38 cellular contexts compared by ENCODE assay signal in genomic region chr11:46680164-46680760, GRCh38. TPM values are rescaled to one million over a fixed set of nuclear protein-coding genes. Genes with fewer than 3 reads are reported as not detected.
"Had no signal": no experiment of that assay in that cellular context is flagged by ENCODE, and none has a peak within 500 bp of the region (broad histone marks: within the 10 kb centered on the region; RNA-seq: fewer than 3 reads in every experiment).

No MANE protein-coding gene starts in this region.

- ATAC-seq: body of pancreas; esophagus mucosa; heart left ventricle; left lobe of liver; mucosa of descending colon; natural killer cell treated with Interleukin-12 subunit alpha and Interleukin-12 subunit beta and Interleukin-15 and Interleukin-18, amount 100 ng/mL, for 72 hours; pancreas; psoas muscle; SK-N-SH treated with all-trans-retinoic acid at 6 μM for 48 hours had no signal

- H3K9me3 ChIP-seq: adrenal gland, body of pancreas, heart left ventricle, mucosa of descending colon, pancreas, psoas muscle, tibial nerve had no signal

- H3K4me2 ChIP-seq: smooth muscle cell had no signal

- H3K27me3 Mint-ChIP-seq: activated CD4-positive, alpha-beta memory T cell treated with anti-CD3 and anti-CD28 coated beads for 36 hours; activated naive CD8-positive, alpha-beta T cell treated with anti-CD3 and anti-CD28 coated beads for 36 hours; natural killer cell treated with Interleukin-12 subunit alpha and Interleukin-12 subunit beta and Interleukin-15 and Interleukin-18, amount 100 ng/mL, for 72 hours had no signal

- H3K9me3 Mint-ChIP-seq: activated CD4-positive, alpha-beta memory T cell treated with anti-CD3 and anti-CD28 coated beads for 36 hours; activated naive CD4-positive, alpha-beta T cell treated with anti-CD3 and anti-CD28 coated beads for 36 hours; activated naive CD8-positive, alpha-beta T cell treated with anti-CD3 and anti-CD28 coated beads for 36 hours; activated T-helper 1 cell treated with anti-CD3 and anti-CD28 coated beads, Interleukin-12 subunit alpha, Interleukin-12 subunit beta, Interleukin-2, Interleukin-4 antibody, amounts not matched to agents 30 ng/mL and 10 ng/mL and 1 ng/mL, durations not matched to agents 14 hours and 24 hours and 36 hours; immature natural killer cell; natural killer cell treated with Interleukin-12 subunit alpha and Interleukin-12 subunit beta and Interleukin-15 and Interleukin-18, amount 100 ng/mL, for 72 hours; T-helper 2 cell treated with Interferon-gamma antibody and Interleukin-4, amounts not matched to agents 5 μg/mL and 100 μg/mL, for 36 hours had no signal

- H3K27me3 ChIP-seq: adrenal gland, body of pancreas, heart left ventricle, pancreas, tibial nerve had no signal

- H3K27ac ChIP-seq: adrenal gland, heart left ventricle, psoas muscle, tibial nerve had no signal

- H3K27ac Mint-ChIP-seq: activated CD4-positive, alpha-beta memory T cell treated with anti-CD3 and anti-CD28 coated beads for 36 hours; activated naive CD4-positive, alpha-beta T cell treated with anti-CD3 and anti-CD28 coated beads for 36 hours; activated naive CD8-positive, alpha-beta T cell treated with anti-CD3 and anti-CD28 coated beads for 36 hours; activated T-helper 1 cell treated with anti-CD3 and anti-CD28 coated beads, Interleukin-12 subunit alpha, Interleukin-12 subunit beta, Interleukin-2, Interleukin-4 antibody, amounts not matched to agents 30 ng/mL and 10 ng/mL and 1 ng/mL, durations not matched to agents 14 hours and 24 hours and 36 hours; natural killer cell treated with Interleukin-12 subunit alpha and Interleukin-12 subunit beta and Interleukin-15 and Interleukin-18, amount 100 ng/mL, for 72 hours; T-helper 2 cell treated with Interferon-gamma antibody and Interleukin-4, amounts not matched to agents 5 μg/mL and 100 μg/mL, for 36 hours had no signal

- H3K4me3 Mint-ChIP-seq: activated CD4-positive, alpha-beta memory T cell treated with anti-CD3 and anti-CD28 coated beads for 36 hours; activated naive CD4-positive, alpha-beta T cell treated with anti-CD3 and anti-CD28 coated beads for 36 hours; activated naive CD8-positive, alpha-beta T cell treated with anti-CD3 and anti-CD28 coated beads for 36 hours; activated T-helper 1 cell treated with anti-CD3 and anti-CD28 coated beads, Interleukin-12 subunit alpha, Interleukin-12 subunit beta, Interleukin-2, Interleukin-4 antibody, amounts not matched to agents 30 ng/mL and 10 ng/mL and 1 ng/mL, durations not matched to agents 14 hours and 24 hours and 36 hours; immature natural killer cell; natural killer cell treated with Interleukin-12 subunit alpha and Interleukin-12 subunit beta and Interleukin-15 and Interleukin-18, amount 100 ng/mL, for 72 hours; T-helper 2 cell treated with Interferon-gamma antibody and Interleukin-4, amounts not matched to agents 5 μg/mL and 100 μg/mL, for 36 hours had no signal

- H3K4me3 ChIP-seq: adrenal gland, body of pancreas, heart left ventricle, mucosa of descending colon, pancreas, psoas muscle, smooth muscle cell, tibial nerve had no signal

- DNase-seq: activated CD4-positive, alpha-beta memory T cell treated with anti-CD3 and anti-CD28 coated beads for 36 hours; activated CD4-positive, alpha-beta T cell treated with anti-CD3 and anti-CD28 coated beads for 4 hours; activated CD4-positive, CD25-positive, alpha-beta regulatory T cell; activated CD8-positive, alpha-beta memory T cell treated with anti-CD3 and anti-CD28 coated beads, Interleukin-2, amount 50 U/mL, for 4 hours; activated effector memory CD4-positive, alpha-beta T cell treated with anti-CD3 and anti-CD28 coated beads, Interleukin-2, amount 50 U/mL, for 16 hours; activated naive CD4-positive, alpha-beta T cell treated with anti-CD3 and anti-CD28 coated beads for 36 hours; activated naive CD8-positive, alpha-beta T cell treated with anti-CD3 and anti-CD28 coated beads for 36 hours; activated T-cell treated with anti-CD3 and anti-CD28 coated beads, Interleukin-2, amount 50 U/mL, for 1 hour; adrenal gland; body of pancreas; cerebellar nuclear complex; cortex of kidney; foreskin fibroblast; heart left ventricle; hypothalamus; immature natural killer cell; psoas muscle; stimulated activated CD4-positive, alpha-beta T cell treated with anti-CD3 and anti-CD28 coated beads, Interleukin-15, amount 100 ng/mL, for 24 hours; stimulated activated CD4-positive, alpha-beta T cell treated with anti-CD3 and anti-CD28 coated beads, Interleukin-2, amount 100 ng/mL, for 24 hours; stimulated activated naive CD4-positive, alpha-beta T cell had no signal

- H3K36me3 Mint-ChIP-seq: activated naive CD8-positive, alpha-beta T cell treated with anti-CD3 and anti-CD28 coated beads for 36 hours; natural killer cell treated with Interleukin-12 subunit alpha and Interleukin-12 subunit beta and Interleukin-15 and Interleukin-18, amount 100 ng/mL, for 72 hours had no signal

RNA-seq across cellular contexts. Expression of gene F2, which starts 38.8 kb away (rescaled TPM):
- total RNA-seq: activated CD8-positive, alpha-beta memory T cell treated with anti-CD3 and anti-CD28 coated beads for 36 hours; activated naive CD4-positive, alpha-beta T cell treated with anti-CD3 and anti-CD28 coated beads for 36 hours; activated naive CD8-positive, alpha-beta T cell treated with anti-CD3 and anti-CD28 coated beads for 36 hours; activated T-helper 1 cell treated with anti-CD3 and anti-CD28 coated beads, Interleukin-12 subunit alpha, Interleukin-12 subunit beta, Interleukin-2, Interleukin-4 antibody, amounts not matched to agents 30 ng/mL and 10 ng/mL and 1 ng/mL, durations not matched to agents 14 hours and 24 hours and 36 hours; body of pancreas; endothelial cell of umbilical vein; esophagus mucosa; kidney epithelial cell; lung microvascular endothelial cell; mesenteric fat pad; myocyte; temporal lobe; tibial nerve; urinary bladder had no signal
